Comparison of ENCODE assay signal across 11 cellular contexts in the genomic region with DNA sequence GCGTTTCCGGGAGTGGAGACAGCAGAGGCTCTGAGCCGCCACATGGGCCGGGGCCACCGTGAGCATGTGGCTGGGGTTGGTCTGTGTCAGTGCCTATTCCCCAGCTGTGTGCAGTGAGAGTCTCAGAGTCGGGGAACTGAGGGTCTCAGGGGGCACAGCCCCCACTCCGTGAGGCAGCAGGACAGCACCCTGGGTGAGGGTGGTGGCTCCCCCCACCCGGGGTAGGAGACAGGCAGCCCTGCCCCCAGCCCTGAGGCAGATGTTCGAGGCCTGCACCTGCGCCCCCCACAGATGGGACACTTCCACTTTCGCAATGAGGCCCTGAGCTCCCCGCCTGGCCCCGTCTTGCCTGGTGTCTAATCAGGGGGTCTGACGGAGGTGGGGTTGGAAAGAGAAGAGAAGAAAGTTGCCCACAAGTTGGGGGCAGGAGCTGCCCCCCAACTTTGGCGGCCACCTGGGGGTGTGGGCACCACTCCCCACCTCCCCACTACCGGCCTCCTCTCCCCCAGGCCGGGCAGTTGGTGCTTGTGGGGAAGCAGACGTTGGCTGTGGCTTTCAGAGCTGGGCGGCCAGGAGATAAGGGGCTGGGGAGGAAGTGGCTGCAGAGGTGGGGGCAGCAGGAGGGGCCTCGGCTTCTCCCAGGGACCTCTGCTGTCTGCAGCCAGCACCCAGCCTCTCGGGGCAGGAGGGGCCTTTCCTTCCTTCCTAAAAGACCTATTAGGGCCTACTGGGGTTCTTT. TPM values are rescaled to one million over a fixed set of nuclear protein-coding genes. Genes with fewer than 3 reads are reported as not detected.
DNase-seq lines count a peak whose midpoint lies in the region; ATAC-seq and TF ChIP-seq lines count a peak whose summit lies in the region.
"Had no signal": no experiment of that assay in that cellular context is flagged by ENCODE, and none has a peak within 500 bp of the region (broad histone marks: within the 10 kb centered on the region; RNA-seq: fewer than 3 reads in every experiment).

No MANE protein-coding gene starts in this region.

- POLR2A ChIA-PET in activated CD8-positive, alpha-beta T cell treated with anti-CD3 and anti-CD28 coated beads, Interleukin-2, amount 10 ng/mL, durations not matched to agents 7 days and 5 days (lab: Charles Lee), result no interaction called here

- TF ChIP-seq CTCF in gastroesophageal sphincter (IDR thresholded peaks at IDR 0.05), result no peak

- ATAC-seq in GM19463 (IDR thresholded peaks at IDR 0.05; ENCODE audit: unreplicated experiment) (peak; percentile 35), gastroesophageal sphincter (no peak)
- ATAC-seq in activated CD8-positive, alpha-beta T cell treated with anti-CD3 and anti-CD28 coated beads, Interleukin-2, amount 10 ng/mL, durations not matched to agents 7 days and 5 days, result peak; percentile 48
- ATAC-seq: body of pancreas had no signal

- DNase-seq in GF-D8 (lab: John Stamatoyannopoulos, UW) (peak; percentile 97), putamen (ENCODE audit: low spot score) (no peak)
- peak; percentile 36 for DNase-seq in activated CD8-positive, alpha-beta T cell treated with anti-CD3 and anti-CD28 coated beads, Interleukin-2, amount 10 ng/mL, durations not matched to agents 7 days and 5 days
- DNase-seq in T-helper 2 cell treated with Interferon-gamma antibody and Interleukin-4, amounts not matched to agents 5 μg/mL and 100 μg/mL, for 36 hours (ENCODE audit: low spot score), result no peak
- DNase-seq in activated naive CD4-positive, alpha-beta T cell treated with Interleukin-2 at 50 U/mL for 16 hours, result no peak
- DNase-seq: body of pancreas, HCEC 1CT, NCI-H1930 had no signal

- no peak overlapping the region for H3K27ac ChIP-seq in gastroesophageal sphincter
- H3K27ac ChIP-seq: body of pancreas had no signal

- WGBS in gastroesophageal sphincter (ENCODE audit: low coverage in 1 of 2), 2 donors, result 40% methylated on average over 1 of the region's 21 CpGs; no CpG with 5 or more reads in 1 of the 2 donors

- H3K36me3 ChIP-seq in gastroesophageal sphincter, result no peaks in the 10 kb centered on the region

- TF ChIP-seq EP300 in gastroesophageal sphincter (IDR thresholded peaks at IDR 0.05), result no peak

- no peaks in the 10 kb centered on the region for H3K9me3 ChIP-seq in gastroesophageal sphincter
- H3K9me3 ChIP-seq: body of pancreas had no signal

- peaks cover 31 to 45% (median 44%) of the 10 kb centered on the region in 3 donors for H3K4me1 Mint-ChIP-seq in IgD-negative memory B cell
- H3K4me1 Mint-ChIP-seq in activated CD8-positive, alpha-beta T cell treated with anti-CD3 and anti-CD28 coated beads, Interleukin-2, amount 10 ng/mL, durations not matched to agents 7 days and 5 days (ENCODE audit: low read depth), result peaks cover 14% of the 10 kb centered on the region
- peaks cover 3% of the 10 kb centered on the region for H3K4me1 Mint-ChIP-seq in T-helper 2 cell treated with Interferon-gamma antibody and Interleukin-4, amounts not matched to agents 5 μg/mL and 100 μg/mL, for 36 hours (ENCODE audit: low read depth)

- TF ChIP-seq POLR2A in gastroesophageal sphincter (IDR thresholded peaks at IDR 0.05), result no peak

- H3K4me3 Mint-ChIP-seq in IgD-negative memory B cell, result peak overlapping the region; percentile 60 to 90 (median 88)
- no peak overlapping the region for H3K4me3 Mint-ChIP-seq in activated CD8-positive, alpha-beta T cell treated with anti-CD3 and anti-CD28 coated beads, Interleukin-2, amount 10 ng/mL, durations not matched to agents 7 days and 5 days
- no peak overlapping the region for H3K4me3 Mint-ChIP-seq in T-helper 2 cell treated with Interferon-gamma antibody and Interleukin-4, amounts not matched to agents 5 μg/mL and 100 μg/mL, for 36 hours

- no peaks in the 10 kb centered on the region for H3K36me3 Mint-ChIP-seq in IgD-negative memory B cell
- H3K36me3 Mint-ChIP-seq in activated CD8-positive, alpha-beta T cell treated with anti-CD3 and anti-CD28 coated beads, Interleukin-2, amount 10 ng/mL, durations not matched to agents 7 days and 5 days (ENCODE audit: low read depth), result no peaks in the 10 kb centered on the region
- H3K36me3 Mint-ChIP-seq in T-helper 2 cell treated with Interferon-gamma antibody and Interleukin-4, amounts not matched to agents 5 μg/mL and 100 μg/mL, for 36 hours (ENCODE audit: low read depth), result no peaks in the 10 kb centered on the region

- peak overlapping the region; percentile 83 to 99 (median 92) for H3K27ac Mint-ChIP-seq in IgD-negative memory B cell
- peak overlapping the region; percentile 61 for H3K27ac Mint-ChIP-seq in activated CD8-positive, alpha-beta T cell treated with anti-CD3 and anti-CD28 coated beads, Interleukin-2, amount 10 ng/mL, durations not matched to agents 7 days and 5 days
- H3K27ac Mint-ChIP-seq in T-helper 2 cell treated with Interferon-gamma antibody and Interleukin-4, amounts not matched to agents 5 μg/mL and 100 μg/mL, for 36 hours, result no peak overlapping the region

- H3K27me3 ChIP-seq in gastroesophageal sphincter, result peaks cover 87% of the 10 kb centered on the region

- no peaks in the 10 kb centered on the region for H3K9me3 Mint-ChIP-seq in IgD-negative memory B cell
- H3K9me3 Mint-ChIP-seq in activated CD8-positive, alpha-beta T cell treated with anti-CD3 and anti-CD28 coated beads, Interleukin-2, amount 10 ng/mL, durations not matched to agents 7 days and 5 days (ENCODE audit: insufficient read depth), result no peaks in the 10 kb centered on the region
- no peaks in the 10 kb centered on the region for H3K9me3 Mint-ChIP-seq in T-helper 2 cell treated with Interferon-gamma antibody and Interleukin-4, amounts not matched to agents 5 μg/mL and 100 μg/mL, for 36 hours

- no peaks in the 10 kb centered on the region for H3K27me3 Mint-ChIP-seq in IgD-negative memory B cell
- peaks cover 14% of the 10 kb centered on the region for H3K27me3 Mint-ChIP-seq in activated CD8-positive, alpha-beta T cell treated with anti-CD3 and anti-CD28 coated beads, Interleukin-2, amount 10 ng/mL, durations not matched to agents 7 days and 5 days (ENCODE audit: low read depth)
- peaks cover 20% of the 10 kb centered on the region for H3K27me3 Mint-ChIP-seq in T-helper 2 cell treated with Interferon-gamma antibody and Interleukin-4, amounts not matched to agents 5 μg/mL and 100 μg/mL, for 36 hours (ENCODE audit: low read depth)

- CTCF ChIA-PET in activated CD8-positive, alpha-beta T cell treated with anti-CD3 and anti-CD28 coated beads, Interleukin-2, amount 10 ng/mL, durations not matched to agents 7 days and 5 days (lab: Charles Lee), result interaction anchor here (0.6 kb wide), 1 partner anchor 693 kb away, joined by 4 read pairs; no protein-coding TSS in a partner anchor

- no peak overlapping the region for H3K4me3 ChIP-seq in gastroesophageal sphincter
- H3K4me3 ChIP-seq: body of pancreas had no signal

- H3K4me1 ChIP-seq in gastroesophageal sphincter, result peaks cover 0 to 17% (median 8%) of the 10 kb centered on the region in 3 donors
- H3K4me1 ChIP-seq: body of pancreas had no signal

RNA-seq across cellular contexts. Expression of a gene that starts 1.8 kb away (rescaled TPM):
- 38.8 TPM for polyA plus RNA-seq in IgD-negative memory B cell
- total RNA-seq in activated CD8-positive, alpha-beta T cell treated with anti-CD3 and anti-CD28 coated beads, Interleukin-2, amount 10 ng/mL, durations not matched to agents 7 days and 5 days, result not detected
- total RNA-seq in gastroesophageal sphincter, result 1 to 10 TPM; 1.4 to 5.8 (median 1.5) TPM

Comparison
In these comparisons a context has a peak if more than half of its experiments do, and no peak if none do; other contexts are left out.
1. DNase-seq: peak in GF-D8 (single experiment) and activated CD8-positive, alpha-beta T cell treated with anti-CD3 and anti-CD28 coated beads, Interleukin-2, amount 10 ng/mL, durations not matched to agents 7 days and 5 days (single experiment); none in T-helper 2 cell treated with Interferon-gamma antibody and Interleukin-4, amounts not matched to agents 5 μg/mL and 100 μg/mL, for 36 hours (single experiment), activated naive CD4-positive, alpha-beta T cell treated with Interleukin-2 at 50 U/mL for 16 hours (single experiment) and putamen (single experiment).
2. H3K4me3 Mint-ChIP-seq: peak in IgD-negative memory B cell (4 of 4); none in activated CD8-positive, alpha-beta T cell treated with anti-CD3 and anti-CD28 coated beads, Interleukin-2, amount 10 ng/mL, durations not matched to agents 7 days and 5 days (single experiment) and T-helper 2 cell treated with Interferon-gamma antibody and Interleukin-4, amounts not matched to agents 5 μg/mL and 100 μg/mL, for 36 hours (single experiment).